In genomic region chrX:1016281-1016680, GRCh38 we compare ENCODE assay signal across 5 cellular contexts.
DNase-seq lines count a peak whose midpoint lies in the region; ATAC-seq and TF ChIP-seq lines count a peak whose summit lies in the region.
"Not testable (repeated sequence)": the region's sequence is repeated elsewhere in the genome, so short reads cannot be mapped to it uniquely, and the experiment has no call there.

No MANE protein-coding gene starts in this region.

- 84 to 98% (median 89%) methylated on average over 11 of the region's 11 CpGs for WGBS in spleen, 5 donors

- not testable (repeated sequence) for H3K4me3 ChIP-seq in spleen, upper lobe of right lung

- not testable (repeated sequence) for H3K4me1 ChIP-seq in spleen, upper lobe of right lung

- not testable (repeated sequence) for H3K27me3 ChIP-seq in spleen (replicated peaks in 1 of 7); upper lobe of right lung

- H3K27ac Mint-ChIP-seq in chondrocyte (ENCODE audit: unreplicated experiment) = not testable (repeated sequence)

- H3K36me3 ChIP-seq in spleen, upper lobe of right lung: not testable (repeated sequence)

- H3K27ac ChIP-seq in spleen, upper lobe of right lung: not testable (repeated sequence)

- peaks cover 0 to 53% (median 9%) of the 10 kb centered on the region in 8 donors for H3K9me3 ChIP-seq in spleen
- H3K9me3 ChIP-seq in upper lobe of right lung = not testable (repeated sequence)

- not testable (repeated sequence) for ATAC-seq in upper lobe of right lung

- not testable (repeated sequence) for H3K9me3 Mint-ChIP-seq in chondrocyte (ENCODE audit: low read depth)

- intact Hi-C loops in cardiac septum (cut with DNase I); spleen (cut with DNase I; ENCODE audit: low total_unique reads); upper lobe of right lung (cut with DNase I): not testable (repeated sequence)

- H3K27me3 Mint-ChIP-seq in chondrocyte (ENCODE audit: low read depth) = not testable (repeated sequence)

- not testable (repeated sequence) for TF ChIP-seq CTCF in chondrocyte (IDR thresholded peaks at IDR 0.05); spleen (IDR thresholded peaks at IDR 0.05 in 8 of 11, conservative IDR thresholded peaks at IDR 0.05 in 3 of 11); upper lobe of right lung (IDR thresholded peaks at IDR 0.05)

- H3K4me1 Mint-ChIP-seq in chondrocyte (ENCODE audit: low read depth) = not testable (repeated sequence)

- not testable (repeated sequence) for H3K36me3 Mint-ChIP-seq in chondrocyte (ENCODE audit: low read depth)

- DNase-seq in chondrocyte (ENCODE audit: low spot score) = peak; percentile 43
- DNase-seq in cardiac septum (ENCODE audit: low spot score) = peak; percentile 26
- DNase-seq in mesenteric fat pad (ENCODE audit: low spot score) = peak; percentile 74
- peak; percentile 28 for DNase-seq in spleen
- DNase-seq in upper lobe of right lung = peak; percentile 31

- TF ChIP-seq POLR2A in spleen (IDR thresholded peaks at IDR 0.05) = not testable (repeated sequence)

- not testable (repeated sequence) for H3K4me3 Mint-ChIP-seq in chondrocyte (ENCODE audit: unreplicated experiment)
